Comparison of ENCODE assay signal across 20 cellular contexts in the genomic region with DNA sequence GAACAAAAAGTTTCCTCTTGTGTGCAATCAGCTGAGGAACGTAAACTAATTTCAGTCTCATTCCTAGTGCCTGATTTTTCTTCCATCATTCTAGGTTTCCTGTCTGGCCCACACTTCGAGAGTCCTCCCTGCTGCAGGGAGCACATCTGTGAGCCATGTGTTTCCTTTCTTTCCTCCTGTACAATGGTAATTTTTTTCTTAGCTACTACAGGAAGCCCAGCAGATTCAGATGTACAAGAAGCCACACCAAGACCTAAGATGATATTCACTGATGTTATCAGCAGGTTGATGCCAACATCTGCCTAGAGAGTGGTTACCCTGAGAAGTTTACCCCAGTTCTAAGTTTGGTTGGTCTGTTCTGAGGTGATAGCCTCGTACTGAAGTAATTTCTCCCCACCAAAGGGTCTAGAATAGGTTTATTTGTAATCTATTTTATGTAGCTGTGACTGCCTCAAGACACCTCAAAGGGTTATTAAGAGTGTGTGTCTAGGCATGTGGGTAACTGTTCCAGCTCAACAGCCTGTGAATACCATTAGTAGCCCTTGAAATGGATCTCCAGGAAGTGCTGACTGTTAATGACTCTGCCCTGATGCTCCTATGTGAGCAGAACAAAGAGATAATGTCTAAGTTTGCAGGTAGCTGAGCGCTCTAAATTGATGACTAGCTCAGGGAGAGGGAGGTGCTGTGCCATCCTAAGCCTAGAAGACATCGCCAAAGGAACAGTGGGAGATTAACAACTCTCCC. TPM values are rescaled to one million over a fixed set of nuclear protein-coding genes. Genes with fewer than 3 reads are reported as not detected.
A peak's percentile ranks its signal among the peaks of the same experiment; 100 is the strongest.
DNase-seq lines count a peak whose midpoint lies in the region; ATAC-seq and TF ChIP-seq lines count a peak whose summit lies in the region.
"Had no signal": no experiment of that assay in that cellular context is flagged by ENCODE, and none has a peak within 500 bp of the region (broad histone marks: within the 10 kb centered on the region; RNA-seq: fewer than 3 reads in every experiment).

No MANE protein-coding gene starts in this region.

- dilution Hi-C loops in IMR-90 (cut with HindIII; ENCODE audit: low sequenced_read_pairs, unreplicated experiment): no loop called here

- TF ChIP-seq POLR2A in IMR-90 (IDR thresholded peaks at IDR 0.05; ENCODE audit: low read depth, low read length): no peak

- H4K91ac ChIP-seq in IMR-90 (ENCODE audit: insufficient read depth, low read depth, low read length): no peak overlapping the region

- H3K4me2 ChIP-seq in IMR-90 (ENCODE audit: low read depth, low read length): no peak overlapping the region
- no peak overlapping the region for H3K4me2 ChIP-seq in parathyroid adenoma (ENCODE audit: low read length)
- H3K4me2 ChIP-seq: hepatocyte had no signal

- in situ Hi-C loops in IMR-90 (cut with MboI; ENCODE audit: low sequenced_read_pairs): no loop called here

- no TSS peak for BruUV-seq in IMR-90 (replicated peaks; lab: Mats Ljungman, UMichigan)

- H4K8ac ChIP-seq in IMR-90 (ENCODE audit: low read depth in 2 of 2, low read length in 2 of 2): no peak overlapping the region

- H3K18ac ChIP-seq in IMR-90 (ENCODE audit: low read depth, low read length): no peak overlapping the region

- H2BK5ac ChIP-seq in IMR-90 (ENCODE audit: low read depth, low read length, poor library complexity, severe bottlenecking): no peak overlapping the region

- H2BK20ac ChIP-seq in IMR-90 (ENCODE audit: low read depth, low read length): no peak overlapping the region

- TF ChIP-seq CTCF in IMR-90 (conservative IDR thresholded peaks at IDR 0.05; ENCODE audit: low read depth, low read length) (no peak), cardiac fibroblast (IDR thresholded peaks at IDR 0.05; ENCODE audit: low read depth, low read length) (no peak), parathyroid adenoma (IDR thresholded peaks at IDR 0.05) (no peak)

- no peak overlapping the region for H3K4me3 ChIP-seq in IMR-90 (ENCODE audit: insufficient read depth, low read depth, low read length)
- H3K4me3 ChIP-seq in cardiac fibroblast (replicated peaks in 1 of 2; ENCODE audit: low read depth in 2 of 2, low read length in 2 of 2): no peak overlapping the region
- no peak overlapping the region for H3K4me3 ChIP-seq in parathyroid adenoma (ENCODE audit: low read depth, low read length)
- H3K4me3 ChIP-seq: hepatocyte, ovary, vagina had no signal

- no peak overlapping the region for H3K14ac ChIP-seq in IMR-90 (replicated peaks; ENCODE audit: low read depth, low read length)

- no peaks in the 10 kb centered on the region for H3K79me1 ChIP-seq in IMR-90 (ENCODE audit: low read depth in 1 of 2, low read length in 2 of 2)

- no peak overlapping the region for H3K56ac ChIP-seq in IMR-90 (ENCODE audit: extremely low read depth, insufficient read depth, low read length)

- no peak overlapping the region for H3K4ac ChIP-seq in IMR-90 (ENCODE audit: low read depth, low read length)

- no peaks in the 10 kb centered on the region for H3K79me2 ChIP-seq in parathyroid adenoma
- H3K79me2 ChIP-seq: hepatocyte had no signal

- H2BK120ac ChIP-seq in IMR-90 (ENCODE audit: low read depth, low read length): no peak overlapping the region

- 83% methylated on average over 1 of the region's 5 CpGs; no CpG with 5 or more reads in 1 of the 2 experiments for WGBS in IMR-90 (ENCODE audit: extremely low coverage in 2 of 2, insufficient read length in 1 of 2), 2 experiments

- no peak overlapping the region for H2BK15ac ChIP-seq in IMR-90 (ENCODE audit: low read depth, low read length)

- no peak overlapping the region for H2AK9ac ChIP-seq in IMR-90 (replicated peaks; ENCODE audit: low read depth, low read length, poor library complexity)

- no peaks in the 10 kb centered on the region for H4K20me1 ChIP-seq in IMR-90 (ENCODE audit: insufficient read depth, low read length)

- peaks cover 40% of the 10 kb centered on the region for H3K27me3 ChIP-seq in IMR-90 (ENCODE audit: control insufficient read depth, insufficient read depth, low read length)
- no peaks in the 10 kb centered on the region for H3K27me3 ChIP-seq in parathyroid adenoma (ENCODE audit: control insufficient read depth, insufficient read depth, low read length)
- H3K27me3 ChIP-seq: ovary, vagina had no signal

- no peaks in the 10 kb centered on the region for H3K4me1 ChIP-seq in IMR-90 (ENCODE audit: control insufficient read depth, insufficient read depth, low read length)
- H3K4me1 ChIP-seq in parathyroid adenoma: peaks cover 10% of the 10 kb centered on the region

- H3K23ac ChIP-seq in IMR-90 (ENCODE audit: low read depth, low read length): no peak overlapping the region

- intact Hi-C loops in IMR-90 (cut with micrococcal nuclease): no loop called here

- CTCF ChIA-PET in IMR-90 (lab: Yijun Ruan, JAX): no interaction called here

- DNase-seq in EH (ENCODE audit: low read depth) (peak; percentile 32), IMR-90 (peak; percentile 11), cardiac fibroblast (ENCODE audit: low read depth in 2 of 2) (peak; percentile 19 to 48), NCI-H128 (lab: John Stamatoyannopoulos, UW; ENCODE audit: unreplicated experiment) (no peak)
- DNase-seq: AML-193, caudate nucleus, GF-D8, islet precursor cell, NCI-H1048, NCI-H524 treated with DMSO at 0.1 percent for 48 hours, ovary, T-helper 9 cell had no signal

- H4K5ac ChIP-seq in IMR-90 (ENCODE audit: low read depth, low read length): no peak overlapping the region

- TF ChIP-seq RAD21 in IMR-90 (IDR thresholded peaks at IDR 0.05; ENCODE audit: low read length): no peak

- H3K36me3 ChIP-seq in IMR-90 (ENCODE audit: control insufficient read depth, insufficient read depth, low read length) (no peaks in the 10 kb centered on the region), parathyroid adenoma (ENCODE audit: control insufficient read depth, insufficient read depth, low read length) (no peaks in the 10 kb centered on the region)
- H3K36me3 ChIP-seq: ovary, vagina had no signal

- no peaks in the 10 kb centered on the region for H3K9me1 ChIP-seq in IMR-90 (ENCODE audit: insufficient read depth, low read length)

- POLR2A ChIA-PET in IMR-90 (lab: Charles Lee; ENCODE audit: unreplicated experiment): no interaction called here

- H3K9ac ChIP-seq in IMR-90 (ENCODE audit: low read depth, low read length) (no peak overlapping the region), parathyroid adenoma (no peak overlapping the region)

- no peak overlapping the region for H2AK5ac ChIP-seq in IMR-90 (ENCODE audit: low read depth, low read length)

- H3K9me3 ChIP-seq in IMR-90 (ENCODE audit: control insufficient read depth, insufficient read depth, low read length) (no peaks in the 10 kb centered on the region; the same call in 1 of the 2 replicates), parathyroid adenoma (ENCODE audit: control insufficient read depth, low read length) (peaks cover 3% of the 10 kb centered on the region)
- H3K9me3 ChIP-seq: ovary, vagina had no signal

- ATAC-seq in IMR-90 (ENCODE audit: low read depth) (no peak), HG03280 (IDR thresholded peaks at IDR 0.05; ENCODE audit: unreplicated experiment) (no peak), GM18520 (IDR thresholded peaks at IDR 0.05; ENCODE audit: unreplicated experiment) (no peak)
- ATAC-seq: activated T-helper 17 cell treated with anti-CD3 and anti-CD28 coated beads, Interleukin-2, amount 50 U/mL, for 72 hours had no signal

- H3K27ac ChIP-seq in IMR-90 (ENCODE audit: insufficient read depth, low read length): no peak overlapping the region
- H3K27ac ChIP-seq in parathyroid adenoma: peak overlapping the region; percentile 29
- H3K27ac ChIP-seq: hepatocyte, ovary, vagina had no signal

- H2AFZ ChIP-seq in IMR-90 (replicated peaks; ENCODE audit: low read length, poor library complexity): no peak overlapping the region
- H2AFZ ChIP-seq in parathyroid adenoma: no peak overlapping the region
- H2AFZ ChIP-seq: hepatocyte had no signal

TF ChIP-seq in IMR-90, 13 proteins besides CTCF, POLR2A, EP300 and RAD21:
- no peak for TF ChIP-seq MXI1 (IDR thresholded peaks at IDR 0.05; ENCODE audit: borderline replicate concordance, low read depth, low read length)
- no peak for TF ChIP-seq NFE2L2 (IDR thresholded peaks at IDR 0.05; ENCODE audit: low read depth, low read length)

RNA-seq across cellular contexts. Expression of a gene that starts 31.7 kb away (rescaled TPM):
- not detected in 2 replicates for total RNA-seq in IMR-90 (2012; rRNA removed)
- not detected in 2 replicates for polyA plus RNA-seq in IMR-90 (2012; rRNA removed)
- polyA plus RNA-seq in IMR-90 (2012; cell fraction: cytosol; rRNA removed): 0.04 TPM in 1 of 2 replicates, not detected in the other
- 0.04 TPM in 1 of 2 replicates, not detected in the other for polyA plus RNA-seq in IMR-90 (2012; cell fraction: nucleus; rRNA removed; ENCODE audit: low replicate concordance)
- total RNA-seq: lung microvascular endothelial cell, ovary, vagina had no signal
- polyA plus RNA-seq: IgD-negative memory B cell had no signal
